1 cellular context compared by ENCODE assay signal in the genomic region with DNA sequence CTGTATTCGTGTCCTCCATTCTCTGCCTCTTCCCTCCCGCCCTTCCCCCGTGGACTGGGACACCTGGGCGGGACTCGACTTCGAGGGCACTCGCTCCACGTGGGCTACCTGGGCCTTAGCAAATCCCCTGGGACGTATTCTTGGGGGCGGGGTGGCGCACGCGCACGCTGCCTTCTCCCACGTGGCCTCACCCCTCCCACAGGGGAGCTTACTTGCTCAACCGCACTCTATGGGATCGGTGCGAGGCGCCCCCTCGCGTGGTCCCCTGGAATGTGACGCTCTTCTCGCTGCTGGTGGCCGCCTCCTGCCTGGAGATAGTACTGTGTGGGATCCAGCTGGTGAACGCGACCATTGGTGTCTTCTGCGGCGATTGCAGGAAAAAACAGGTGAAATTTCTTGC.
TF ChIP-seq lines count a peak whose summit lies in the region.

No MANE protein-coding gene starts in this region.

TF ChIP-seq in K562, 482 proteins besides CTCF, POLR2A, EP300 and RAD21 (continued from another document):
- TF ChIP-seq, protein P1, sequence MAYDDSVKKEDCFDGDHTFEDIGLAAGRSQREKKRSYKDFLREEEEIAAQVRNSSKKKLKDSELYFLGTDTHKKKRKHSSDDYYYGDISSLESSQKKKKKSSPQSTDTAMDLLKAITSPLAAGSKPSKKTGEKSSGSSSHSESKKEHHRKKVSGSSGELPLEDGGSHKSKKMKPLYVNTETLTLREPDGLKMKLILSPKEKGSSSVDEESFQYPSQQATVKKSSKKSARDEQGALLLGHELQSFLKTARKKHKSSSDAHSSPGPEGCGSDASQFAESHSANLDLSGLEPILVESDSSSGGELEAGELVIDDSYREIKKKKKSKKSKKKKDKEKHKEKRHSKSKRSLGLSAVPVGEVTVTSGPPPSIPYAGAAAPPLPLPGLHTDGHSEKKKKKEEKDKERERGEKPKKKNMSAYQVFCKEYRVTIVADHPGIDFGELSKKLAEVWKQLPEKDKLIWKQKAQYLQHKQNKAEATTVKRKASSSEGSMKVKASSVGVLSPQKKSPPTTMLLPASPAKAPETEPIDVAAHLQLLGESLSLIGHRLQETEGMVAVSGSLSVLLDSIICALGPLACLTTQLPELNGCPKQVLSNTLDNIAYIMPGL (CRISPR knock-in tag; IDR thresholded peaks at IDR 0.05) = no peak
- TF ChIP-seq ZNF282 (CRISPR knock-in tag; IDR thresholded peaks at IDR 0.05) = no peak
- peak; percentile 51; the same call in 1 of the 2 replicates for TF ChIP-seq RAD51 (IDR thresholded peaks at IDR 0.05; ENCODE audit: borderline replicate concordance, low read depth)
- TF ChIP-seq ZEB2 (IDR thresholded peaks at IDR 0.05) = no peak
- TF ChIP-seq, protein P2, sequence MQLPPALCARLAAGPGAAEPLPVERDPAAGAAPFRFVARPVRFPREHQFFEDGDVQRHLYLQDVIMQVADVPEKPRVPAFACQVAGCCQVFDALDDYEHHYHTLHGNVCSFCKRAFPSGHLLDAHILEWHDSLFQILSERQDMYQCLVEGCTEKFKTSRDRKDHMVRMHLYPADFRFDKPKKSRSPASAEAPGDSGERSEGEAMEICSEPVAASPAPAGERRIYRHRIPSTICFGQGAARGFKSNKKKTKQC (CRISPR knock-in tag; IDR thresholded peaks at IDR 0.05) = peak; percentile 62; the same call in 1 of the 2 replicates
- TF ChIP-seq, protein P3, sequence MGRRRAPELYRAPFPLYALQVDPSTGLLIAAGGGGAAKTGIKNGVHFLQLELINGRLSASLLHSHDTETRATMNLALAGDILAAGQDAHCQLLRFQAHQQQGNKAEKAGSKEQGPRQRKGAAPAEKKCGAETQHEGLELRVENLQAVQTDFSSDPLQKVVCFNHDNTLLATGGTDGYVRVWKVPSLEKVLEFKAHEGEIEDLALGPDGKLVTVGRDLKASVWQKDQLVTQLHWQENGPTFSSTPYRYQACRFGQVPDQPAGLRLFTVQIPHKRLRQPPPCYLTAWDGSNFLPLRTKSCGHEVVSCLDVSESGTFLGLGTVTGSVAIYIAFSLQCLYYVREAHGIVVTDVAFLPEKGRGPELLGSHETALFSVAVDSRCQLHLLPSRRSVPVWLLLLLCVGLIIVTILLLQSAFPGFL (CRISPR knock-in tag; IDR thresholded peaks at IDR 0.05) = no peak
- TF ChIP-seq, protein P4, sequence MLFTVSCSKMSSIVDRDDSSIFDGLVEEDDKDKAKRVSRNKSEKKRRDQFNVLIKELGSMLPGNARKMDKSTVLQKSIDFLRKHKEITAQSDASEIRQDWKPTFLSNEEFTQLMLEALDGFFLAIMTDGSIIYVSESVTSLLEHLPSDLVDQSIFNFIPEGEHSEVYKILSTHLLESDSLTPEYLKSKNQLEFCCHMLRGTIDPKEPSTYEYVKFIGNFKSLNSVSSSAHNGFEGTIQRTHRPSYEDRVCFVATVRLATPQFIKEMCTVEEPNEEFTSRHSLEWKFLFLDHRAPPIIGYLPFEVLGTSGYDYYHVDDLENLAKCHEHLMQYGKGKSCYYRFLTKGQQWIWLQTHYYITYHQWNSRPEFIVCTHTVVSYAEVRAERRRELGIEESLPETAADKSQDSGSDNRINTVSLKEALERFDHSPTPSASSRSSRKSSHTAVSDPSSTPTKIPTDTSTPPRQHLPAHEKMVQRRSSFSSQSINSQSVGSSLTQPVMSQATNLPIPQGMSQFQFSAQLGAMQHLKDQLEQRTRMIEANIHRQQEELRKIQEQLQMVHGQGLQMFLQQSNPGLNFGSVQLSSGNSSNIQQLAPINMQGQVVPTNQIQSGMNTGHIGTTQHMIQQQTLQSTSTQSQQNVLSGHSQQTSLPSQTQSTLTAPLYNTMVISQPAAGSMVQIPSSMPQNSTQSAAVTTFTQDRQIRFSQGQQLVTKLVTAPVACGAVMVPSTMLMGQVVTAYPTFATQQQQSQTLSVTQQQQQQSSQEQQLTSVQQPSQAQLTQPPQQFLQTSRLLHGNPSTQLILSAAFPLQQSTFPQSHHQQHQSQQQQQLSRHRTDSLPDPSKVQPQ (CRISPR knock-in tag; IDR thresholded peaks at IDR 0.05; ENCODE audit: borderline replicate concordance) = no peak
- TF ChIP-seq, protein P5, sequence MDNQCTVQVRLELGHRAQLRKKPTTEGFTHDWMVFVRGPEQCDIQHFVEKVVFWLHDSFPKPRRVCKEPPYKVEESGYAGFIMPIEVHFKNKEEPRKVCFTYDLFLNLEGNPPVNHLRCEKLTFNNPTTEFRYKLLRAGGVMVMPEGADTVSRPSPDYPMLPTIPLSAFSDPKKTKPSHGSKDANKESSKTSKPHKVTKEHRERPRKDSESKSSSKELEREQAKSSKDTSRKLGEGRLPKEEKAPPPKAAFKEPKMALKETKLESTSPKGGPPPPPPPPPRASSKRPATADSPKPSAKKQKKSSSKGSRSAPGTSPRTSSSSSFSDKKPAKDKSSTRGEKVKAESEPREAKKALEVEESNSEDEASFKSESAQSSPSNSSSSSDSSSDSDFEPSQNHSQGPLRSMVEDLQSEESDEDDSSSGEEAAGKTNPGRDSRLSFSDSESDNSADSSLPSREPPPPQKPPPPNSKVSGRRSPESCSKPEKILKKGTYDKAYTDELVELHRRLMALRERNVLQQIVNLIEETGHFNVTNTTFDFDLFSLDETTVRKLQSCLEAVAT (IDR thresholded peaks at IDR 0.05) = no peak
- TF ChIP-seq, protein P6, sequence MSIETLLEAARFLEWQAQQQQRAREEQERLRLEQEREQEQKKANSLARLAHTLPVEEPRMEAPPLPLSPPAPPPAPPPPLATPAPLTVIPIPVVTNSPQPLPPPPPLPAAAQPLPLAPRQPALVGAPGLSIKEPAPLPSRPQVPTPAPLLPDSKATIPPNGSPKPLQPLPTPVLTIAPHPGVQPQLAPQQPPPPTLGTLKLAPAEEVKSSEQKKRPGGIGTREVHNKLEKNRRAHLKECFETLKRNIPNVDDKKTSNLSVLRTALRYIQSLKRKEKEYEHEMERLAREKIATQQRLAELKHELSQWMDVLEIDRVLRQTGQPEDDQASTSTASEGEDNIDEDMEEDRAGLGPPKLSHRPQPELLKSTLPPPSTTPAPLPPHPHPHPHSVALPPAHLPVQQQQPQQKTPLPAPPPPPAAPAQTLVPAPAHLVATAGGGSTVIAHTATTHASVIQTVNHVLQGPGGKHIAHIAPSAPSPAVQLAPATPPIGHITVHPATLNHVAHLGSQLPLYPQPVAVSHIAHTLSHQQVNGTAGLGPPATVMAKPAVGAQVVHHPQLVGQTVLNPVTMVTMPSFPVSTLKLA (conservative IDR thresholded peaks at IDR 0.05) = peak; percentile 75 to 82
- no peak for TF ChIP-seq CREB1 (IDR thresholded peaks at IDR 0.05)
- TF ChIP-seq CREB1 (CRISPR knock-in tag; IDR thresholded peaks at IDR 0.05) = peak; percentile 37; the same call in 1 of the 2 replicates
- no peak for TF ChIP-seq SAP30 (IDR thresholded peaks at IDR 0.05; ENCODE audit: borderline replicate concordance, insufficient read depth, low read depth, low read length, poor library complexity, severe bottlenecking)
- TF ChIP-seq ZNF263 (CRISPR knock-in tag; IDR thresholded peaks at IDR 0.05; ENCODE audit: borderline replicate concordance) = peak; percentile 35; the same call in 1 of the 2 replicates
- TF ChIP-seq RBM25 (IDR thresholded peaks at IDR 0.05; ENCODE audit: low read depth, low read length, severe bottlenecking) = no peak
- TF ChIP-seq TEAD4 (IDR thresholded peaks at IDR 0.05; ENCODE audit: low read length) = peak; percentile 11; the same call in 1 of the 2 replicates
- TF ChIP-seq TEAD4 (CRISPR knock-in tag; IDR thresholded peaks at IDR 0.05; ENCODE audit: borderline replicate concordance) = peak; percentile 65; the same call in 1 of the 2 replicates
- peak; percentile 17; the same call in 1 of the 2 replicates for TF ChIP-seq EP400 (IDR thresholded peaks at IDR 0.05)
- peak; percentile 44 for TF ChIP-seq CXXC5 (CRISPR knock-in tag; IDR thresholded peaks at IDR 0.05)
- TF ChIP-seq, protein P7, sequence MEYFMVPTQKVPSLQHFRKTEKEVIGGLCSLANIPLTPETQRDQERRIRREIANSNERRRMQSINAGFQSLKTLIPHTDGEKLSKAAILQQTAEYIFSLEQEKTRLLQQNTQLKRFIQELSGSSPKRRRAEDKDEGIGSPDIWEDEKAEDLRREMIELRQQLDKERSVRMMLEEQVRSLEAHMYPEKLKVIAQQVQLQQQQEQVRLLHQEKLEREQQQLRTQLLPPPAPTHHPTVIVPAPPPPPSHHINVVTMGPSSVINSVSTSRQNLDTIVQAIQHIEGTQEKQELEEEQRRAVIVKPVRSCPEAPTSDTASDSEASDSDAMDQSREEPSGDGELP (CRISPR knock-in tag; IDR thresholded peaks at IDR 0.05; ENCODE audit: borderline replicate concordance) = peak; percentile 85
- TF ChIP-seq JUND (IDR thresholded peaks at IDR 0.05; ENCODE audit: borderline replicate concordance, low read depth, low read length) = no peak
- TF ChIP-seq JUND (tag; IDR thresholded peaks at IDR 0.05; ENCODE audit: borderline replicate concordance, low read depth, low read length) = no peak
- TF ChIP-seq MECOM (CRISPR knock-in tag; IDR thresholded peaks at IDR 0.05) = no peak
- peak in 1 of 2 experiments; percentile 96; a peak in 2 of 4 replicates for TF ChIP-seq TEAD1 (CRISPR knock-in tag; IDR thresholded peaks at IDR 0.05)
- TF ChIP-seq SMAD3 (CRISPR knock-in tag; conservative IDR thresholded peaks at IDR 0.05) = no peak
- TF ChIP-seq, protein P8, sequence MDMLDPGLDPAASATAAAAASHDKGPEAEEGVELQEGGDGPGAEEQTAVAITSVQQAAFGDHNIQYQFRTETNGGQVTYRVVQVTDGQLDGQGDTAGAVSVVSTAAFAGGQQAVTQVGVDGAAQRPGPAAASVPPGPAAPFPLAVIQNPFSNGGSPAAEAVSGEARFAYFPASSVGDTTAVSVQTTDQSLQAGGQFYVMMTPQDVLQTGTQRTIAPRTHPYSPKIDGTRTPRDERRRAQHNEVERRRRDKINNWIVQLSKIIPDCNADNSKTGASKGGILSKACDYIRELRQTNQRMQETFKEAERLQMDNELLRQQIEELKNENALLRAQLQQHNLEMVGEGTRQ (CRISPR knock-in tag; IDR thresholded peaks at IDR 0.05) = peak; percentile 78
